20 cellular contexts compared by ENCODE assay signal in the genomic region with DNA sequence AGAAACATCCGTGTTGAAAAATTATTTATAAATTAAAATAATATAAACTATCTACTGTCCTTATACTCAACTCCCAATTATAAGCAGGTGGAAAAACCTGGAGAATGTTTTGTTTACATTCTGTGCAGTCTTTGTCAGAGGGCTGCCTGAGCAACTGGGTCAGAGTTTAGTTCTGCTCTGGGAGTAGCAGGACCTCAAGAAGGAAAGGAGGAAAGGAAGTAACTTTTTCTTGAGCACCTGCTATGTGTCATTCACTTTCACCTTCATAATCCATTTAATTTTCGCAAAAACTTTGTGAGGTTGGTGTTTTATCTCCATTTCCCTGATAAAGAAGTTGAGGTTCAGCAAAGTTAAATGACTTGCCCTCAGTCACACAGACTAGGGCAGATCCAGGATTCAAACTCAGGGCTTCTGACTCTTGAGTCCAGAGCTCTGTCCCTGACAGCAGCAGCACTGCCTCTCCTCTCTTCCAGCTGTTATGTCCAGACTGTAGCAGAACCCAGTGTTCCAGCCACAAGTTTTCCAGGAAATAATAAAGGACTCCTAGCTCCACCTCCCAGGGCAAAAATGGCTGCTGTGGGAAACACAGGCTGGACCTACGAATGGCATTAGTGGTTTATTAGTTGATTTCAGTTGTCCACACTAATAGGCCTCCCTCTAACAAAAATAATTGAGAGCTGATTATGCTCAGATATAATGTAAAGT. TPM values are rescaled to one million over a fixed set of nuclear protein-coding genes. Genes with fewer than 3 reads are reported as not detected.
DNase-seq lines count a peak whose midpoint lies in the region; ATAC-seq and TF ChIP-seq lines count a peak whose summit lies in the region.
"Had no signal": no experiment of that assay in that cellular context is flagged by ENCODE, and none has a peak within 500 bp of the region (broad histone marks: within the 10 kb centered on the region; RNA-seq: fewer than 3 reads in every experiment).

No MANE protein-coding gene starts in this region.

- peaks cover 51% of the 10 kb centered on the region for H3K36me3 ChIP-seq in CD8-positive, alpha-beta T cell (ENCODE audit: insufficient read depth, low read length)
- H3K36me3 ChIP-seq in mucosa of rectum (ENCODE audit: control insufficient read depth in 2 of 2, insufficient read depth in 2 of 2, low read length in 2 of 2) (no peaks in the 10 kb centered on the region), right lobe of liver (no peaks in the 10 kb centered on the region)
- H3K36me3 ChIP-seq: upper lobe of left lung, WERI-Rb-1 had no signal

- no peak for DNase-seq in CD8-positive, alpha-beta T cell
- DNase-seq in HT-29 (ENCODE audit: low spot score) (peak; percentile 40), right lobe of liver (no peak), NCI-H1417 treated with DMSO at 0.1 percent for 48 hours (lab: John Stamatoyannopoulos, UW) (no peak), immature natural killer cell (no peak)
- no peak for DNase-seq in activated T-helper 2 cell treated with anti-CD3 and anti-CD28 coated beads, Interferon-gamma antibody, Interleukin-2, Interleukin-4, amounts not matched to agents 10 μg/mL and 5 μg/mL and 100 μg/mL, durations not matched to agents 14 hours and 24 hours and 36 hours (ENCODE audit: low spot score)
- DNase-seq: GM23248; Kasumi-1; mammary epithelial cell; NCI-H1105 treated with DMSO at 0.1 percent for 48 hours; NCI-H524 treated with DMSO at 0.1 percent for 48 hours; SHP77 treated with DMSO at 0.1 percent for 48 hours; stimulated activated CD4-positive, alpha-beta T cell treated with anti-CD3 and anti-CD28 coated beads, Interleukin-1b, Interleukin-23, amount 100 ng/mL, for 48 hours; stimulated activated naive CD4-positive, alpha-beta T cell treated with Interleukin-2 at 50 U/mL for 16 hours; upper lobe of left lung; WERI-Rb-1 had no signal

- POLR2A ChIA-PET in CD8-positive, alpha-beta T cell (lab: Charles Lee), result interaction anchor here (0.6 to 13.9 kb wide), 5 partner anchors 15 to 559 kb away, joined by 3 to 336 read pairs (median 4); partner anchors contain the start of genes CD3D, CD3G and UBE4A

- no peak overlapping the region for H3K27ac ChIP-seq in CD8-positive, alpha-beta T cell (ENCODE audit: low read depth, low read length)
- H3K27ac ChIP-seq in mucosa of rectum (ENCODE audit: low read depth in 2 of 2, low read length in 2 of 2) (peak overlapping the region; percentile 29 to 45), right lobe of liver (no peak overlapping the region)
- H3K27ac ChIP-seq: GM23248, upper lobe of left lung, WERI-Rb-1 had no signal

- no peaks in the 10 kb centered on the region for H3K27me3 ChIP-seq in CD8-positive, alpha-beta T cell (ENCODE audit: insufficient read depth, low read length)
- H3K27me3 ChIP-seq in mucosa of rectum (ENCODE audit: control insufficient read depth in 2 of 2, insufficient read depth in 2 of 2, low read length in 2 of 2), result no peaks in the 10 kb centered on the region
- H3K27me3 ChIP-seq in right lobe of liver, result no peaks in the 10 kb centered on the region
- H3K27me3 ChIP-seq: upper lobe of left lung had no signal

- H3K27ac Mint-ChIP-seq in CD8-positive, alpha-beta T cell, result peak overlapping the region; percentile 81
- H3K27ac Mint-ChIP-seq in activated T-helper 2 cell treated with anti-CD3 and anti-CD28 coated beads, Interferon-gamma antibody, Interleukin-2, Interleukin-4, amounts not matched to agents 10 μg/mL and 5 μg/mL and 100 μg/mL, durations not matched to agents 14 hours and 24 hours and 36 hours, result peak overlapping the region; percentile 35
- H3K27ac Mint-ChIP-seq in immature natural killer cell, result peak overlapping the region in 3 of 6 donors; percentile 19 to 86 (median 39)
- H3K27ac Mint-ChIP-seq: nephron; T-helper 1 cell treated with Interleukin-12 subunit alpha and Interleukin-12 subunit beta and Interleukin-4 antibody, amounts not matched to agents 30 μg/mL and 1 μg/mL, for 36 hours had no signal

- no peak overlapping the region for H3K4me3 ChIP-seq in CD8-positive, alpha-beta T cell (ENCODE audit: low read depth, low read length)
- H3K4me3 ChIP-seq in mucosa of rectum (ENCODE audit: low read length in 2 of 2), result no peak overlapping the region
- no peak overlapping the region for H3K4me3 ChIP-seq in right lobe of liver
- H3K4me3 ChIP-seq: GM23248, upper lobe of left lung had no signal

- intact Hi-C loops in CD8-positive, alpha-beta T cell (cut with DNase I, micrococcal nuclease), result loop anchor here in 1 of 2 experiments (2.0 kb wide), 1 partner anchor 14 kb away; no protein-coding TSS in a partner anchor
- intact Hi-C loops in activated T-helper 2 cell treated with anti-CD3 and anti-CD28 coated beads, Interferon-gamma antibody, Interleukin-2, Interleukin-4, amounts not matched to agents 10 μg/mL and 5 μg/mL and 100 μg/mL, durations not matched to agents 14 hours and 24 hours and 36 hours (cut with micrococcal nuclease), result loop anchor here (2.0 kb wide), 1 partner anchor 14 kb away; no protein-coding TSS in a partner anchor
- intact Hi-C loops in right lobe of liver (cut with DNase I), result no loop called here

- peaks cover 92% of the 10 kb centered on the region for H3K4me1 Mint-ChIP-seq in CD8-positive, alpha-beta T cell (ENCODE audit: low read depth)
- H3K4me1 Mint-ChIP-seq in activated T-helper 2 cell treated with anti-CD3 and anti-CD28 coated beads, Interferon-gamma antibody, Interleukin-2, Interleukin-4, amounts not matched to agents 10 μg/mL and 5 μg/mL and 100 μg/mL, durations not matched to agents 14 hours and 24 hours and 36 hours (ENCODE audit: low read depth), result peaks cover 75% of the 10 kb centered on the region
- peaks cover 69 to 97% of the 10 kb centered on the region in 2 donors for H3K4me1 Mint-ChIP-seq in immature natural killer cell

- H3K4me3 Mint-ChIP-seq in CD8-positive, alpha-beta T cell, result peak overlapping the region; percentile 26
- H3K4me3 Mint-ChIP-seq in activated T-helper 2 cell treated with anti-CD3 and anti-CD28 coated beads, Interferon-gamma antibody, Interleukin-2, Interleukin-4, amounts not matched to agents 10 μg/mL and 5 μg/mL and 100 μg/mL, durations not matched to agents 14 hours and 24 hours and 36 hours (ENCODE audit: low read depth), result no peak overlapping the region
- peak overlapping the region in 1 of 5 donors; percentile 29 for H3K4me3 Mint-ChIP-seq in immature natural killer cell
- H3K4me3 Mint-ChIP-seq: nephron had no signal

- H3K9ac ChIP-seq in mucosa of rectum (ENCODE audit: low read depth in 1 of 2, low read length in 2 of 2), result peak overlapping the region in 1 of 2 donors; percentile 29
- H3K9ac ChIP-seq: GM23248 had no signal

- H3K9me3 ChIP-seq in CD8-positive, alpha-beta T cell (ENCODE audit: low read length), result no peaks in the 10 kb centered on the region
- H3K9me3 ChIP-seq in mucosa of rectum (ENCODE audit: control insufficient read depth in 2 of 2, low read length in 2 of 2) (no peaks in the 10 kb centered on the region), right lobe of liver (no peaks in the 10 kb centered on the region)
- H3K9me3 ChIP-seq: upper lobe of left lung had no signal

- TF ChIP-seq POLR2A in right lobe of liver (IDR thresholded peaks at IDR 0.05), result no peak

- H3K27me3 Mint-ChIP-seq in CD8-positive, alpha-beta T cell (ENCODE audit: low read depth), result no peaks in the 10 kb centered on the region
- no peaks in the 10 kb centered on the region for H3K27me3 Mint-ChIP-seq in activated T-helper 2 cell treated with anti-CD3 and anti-CD28 coated beads, Interferon-gamma antibody, Interleukin-2, Interleukin-4, amounts not matched to agents 10 μg/mL and 5 μg/mL and 100 μg/mL, durations not matched to agents 14 hours and 24 hours and 36 hours (ENCODE audit: low read depth)
- H3K27me3 Mint-ChIP-seq in immature natural killer cell (ENCODE audit: low read depth in 3 of 3), result peaks cover 2 to 4% (median 4%) of the 10 kb centered on the region in 3 donors

- no peak for TF ChIP-seq CTCF in CD8-positive, alpha-beta T cell (IDR thresholded peaks at IDR 0.05)
- no peak for TF ChIP-seq CTCF in right lobe of liver (IDR thresholded peaks at IDR 0.05)

- H3K4me1 ChIP-seq in CD8-positive, alpha-beta T cell (ENCODE audit: insufficient read depth, low read length), result peaks cover 90% of the 10 kb centered on the region
- H3K4me1 ChIP-seq in mucosa of rectum (ENCODE audit: control insufficient read depth in 2 of 2, insufficient read depth in 2 of 2, low read length in 2 of 2) (peaks cover 10 to 22% of the 10 kb centered on the region in 2 donors), right lobe of liver (peaks cover 0 to 5% (median 2%) of the 10 kb centered on the region in 4 donors)

- ATAC-seq in CD8-positive, alpha-beta T cell, result no peak
- ATAC-seq in right lobe of liver, result no peak

- 94% methylated on average over 3 of the region's 3 CpGs for WGBS in right lobe of liver (ENCODE audit: insufficient coverage, low coverage, low lambda C conversion rate, missing lambda C conversion rate)

- peaks cover 91% of the 10 kb centered on the region for H3K36me3 Mint-ChIP-seq in CD8-positive, alpha-beta T cell
- peaks cover 90% of the 10 kb centered on the region for H3K36me3 Mint-ChIP-seq in activated T-helper 2 cell treated with anti-CD3 and anti-CD28 coated beads, Interferon-gamma antibody, Interleukin-2, Interleukin-4, amounts not matched to agents 10 μg/mL and 5 μg/mL and 100 μg/mL, durations not matched to agents 14 hours and 24 hours and 36 hours (ENCODE audit: low read depth)
- peaks cover 9 to 52% (median 43%) of the 10 kb centered on the region in 3 donors for H3K36me3 Mint-ChIP-seq in immature natural killer cell

- no peaks in the 10 kb centered on the region for H3K9me3 Mint-ChIP-seq in CD8-positive, alpha-beta T cell
- H3K9me3 Mint-ChIP-seq in activated T-helper 2 cell treated with anti-CD3 and anti-CD28 coated beads, Interferon-gamma antibody, Interleukin-2, Interleukin-4, amounts not matched to agents 10 μg/mL and 5 μg/mL and 100 μg/mL, durations not matched to agents 14 hours and 24 hours and 36 hours, result peaks cover 3% of the 10 kb centered on the region
- peaks cover 0 to 2% (median 0%) of the 10 kb centered on the region in 6 donors for H3K9me3 Mint-ChIP-seq in immature natural killer cell
- H3K9me3 Mint-ChIP-seq: nephron had no signal

- CTCF ChIA-PET in CD8-positive, alpha-beta T cell (lab: Charles Lee), result interaction anchor here (0.8 to 2.2 kb wide), 6 partner anchors 10 to 112 kb away, joined by 3 to 14 read pairs (median 6); no protein-coding TSS in a partner anchor

RNA-seq across cellular contexts. Expression of gene CD3E, which starts 6.4 kb away (rescaled TPM):
- total RNA-seq in CD8-positive, alpha-beta T cell, result 100 to 1,000 TPM; 413 to 436 TPM
- not detected in 2 replicates for total RNA-seq in HT-29 (2014; rRNA removed; shearing (Covaris generic))
- 518 and 529 TPM in 2 replicates for total RNA-seq in activated T-helper 2 cell treated with anti-CD3 and anti-CD28 coated beads, Interferon-gamma antibody, Interleukin-2, Interleukin-4, amounts not matched to agents 10 μg/mL and 5 μg/mL and 100 μg/mL, durations not matched to agents 14 hours and 24 hours and 36 hours
- 1 to 10 TPM in 2 of 6 experiments, under 1 TPM in 4; 0.55 to 1.5 (median 0.90) TPM for total RNA-seq in right lobe of liver
- 100 to 1,000 TPM in 2 of 3 donors, 10 to 100 TPM in 1; 50.4 to 456 (median 296) TPM for polyA plus RNA-seq in immature natural killer cell
- total RNA-seq: fibroblast of villous mesenchyme, GM23248, mammary epithelial cell had no signal
- polyA plus RNA-seq: GM23248, mammary epithelial cell had no signal

RNA-seq across cellular contexts. Expression of gene CD3D, which starts 31.6 kb away (rescaled TPM):
- total RNA-seq in CD8-positive, alpha-beta T cell, result 100 to 1,000 TPM; 244 to 265 TPM
- total RNA-seq in HT-29 (2014; rRNA removed; shearing (Covaris generic)), result not detected in 2 replicates
- 386 and 400 TPM in 2 replicates for total RNA-seq in activated T-helper 2 cell treated with anti-CD3 and anti-CD28 coated beads, Interferon-gamma antibody, Interleukin-2, Interleukin-4, amounts not matched to agents 10 μg/mL and 5 μg/mL and 100 μg/mL, durations not matched to agents 14 hours and 24 hours and 36 hours
- total RNA-seq in right lobe of liver, result under 1 TPM in 4 of 6 experiments, not detected in 2; 0.64 to 0.98 (median 0.89) TPM
- 10 to 100 TPM; 19.8 to 97.2 (median 20.5) TPM for polyA plus RNA-seq in immature natural killer cell
- total RNA-seq: fibroblast of villous mesenchyme, GM23248, mammary epithelial cell had no signal
- polyA plus RNA-seq: GM23248, mammary epithelial cell had no signal

RNA-seq across cellular contexts. Expression of gene CD3G, which starts 33.2 kb away (rescaled TPM):
- 10 to 100 TPM; 88.8 to 98.6 TPM for total RNA-seq in CD8-positive, alpha-beta T cell
- not detected in 2 replicates for total RNA-seq in HT-29 (2014; rRNA removed; shearing (Covaris generic))
- 134 and 139 TPM in 2 replicates for total RNA-seq in activated T-helper 2 cell treated with anti-CD3 and anti-CD28 coated beads, Interferon-gamma antibody, Interleukin-2, Interleukin-4, amounts not matched to agents 10 μg/mL and 5 μg/mL and 100 μg/mL, durations not matched to agents 14 hours and 24 hours and 36 hours
- 1 to 10 TPM in 1 of 6 experiments, under 1 TPM in 5; 0.27 to 1.7 (median 0.36) TPM for total RNA-seq in right lobe of liver
- polyA plus RNA-seq in immature natural killer cell, result 10 to 100 TPM in 2 of 3 donors, 1 to 10 TPM in 1; 4.1 to 40.7 (median 10.8) TPM
- total RNA-seq: fibroblast of villous mesenchyme, GM23248, mammary epithelial cell had no signal
- polyA plus RNA-seq: GM23248, mammary epithelial cell had no signal

RNA-seq across cellular contexts. Expression of gene MPZL2, which starts 46.8 kb away (rescaled TPM):
- 1 to 10 TPM; 1.2 to 1.4 TPM for total RNA-seq in CD8-positive, alpha-beta T cell
- total RNA-seq in HT-29 (2014; rRNA removed; shearing (Covaris generic)), result 24.3 and 30.4 TPM in 2 replicates
- 13.9 and 14.6 TPM in 2 replicates for total RNA-seq in activated T-helper 2 cell treated with anti-CD3 and anti-CD28 coated beads, Interferon-gamma antibody, Interleukin-2, Interleukin-4, amounts not matched to agents 10 μg/mL and 5 μg/mL and 100 μg/mL, durations not matched to agents 14 hours and 24 hours and 36 hours
- 10 to 100 TPM; 13.0 to 32.4 (median 21.2) TPM for total RNA-seq in right lobe of liver
- 1 to 10 TPM in 1 of 3 donors, under 1 TPM in 2; 0.17 to 1.5 (median 0.49) TPM for polyA plus RNA-seq in immature natural killer cell
- total RNA-seq: fibroblast of villous mesenchyme, GM23248 had no signal
- polyA plus RNA-seq: GM23248 had no signal

RNA-seq across cellular contexts. Expression of gene UBE4A, which starts 48.5 kb away (rescaled TPM):
- total RNA-seq in CD8-positive, alpha-beta T cell, result 10 to 100 TPM; 53.7 to 57.5 TPM
- total RNA-seq in HT-29 (2014; rRNA removed; shearing (Covaris generic)), result 23.6 and 24.1 TPM in 2 replicates
- total RNA-seq in activated T-helper 2 cell treated with anti-CD3 and anti-CD28 coated beads, Interferon-gamma antibody, Interleukin-2, Interleukin-4, amounts not matched to agents 10 μg/mL and 5 μg/mL and 100 μg/mL, durations not matched to agents 14 hours and 24 hours and 36 hours, result 41.2 and 44.1 TPM in 2 replicates
- total RNA-seq in right lobe of liver, result 10 to 100 TPM; 25.5 to 36.9 (median 28.5) TPM
- 10 to 100 TPM; 13.7 to 26.3 (median 14.1) TPM for polyA plus RNA-seq in immature natural killer cell

Comparison
In these comparisons a context has a peak if more than half of its experiments do, and no peak if none do; other contexts are left out.
1. H3K27ac ChIP-seq: peak in mucosa of rectum (2 of 2); none in CD8-positive, alpha-beta T cell (single experiment) and right lobe of liver (0 of 3).
2. RNA of gene CD3E, which starts 6.4 kb away (total RNA-seq): 518 to 529 TPM in activated T-helper 2 cell treated with anti-CD3 and anti-CD28 coated beads, Interferon-gamma antibody, Interleukin-2, Interleukin-4, amounts not matched to agents 10 μg/mL and 5 μg/mL and 100 μg/mL, durations not matched to agents 14 hours and 24 hours and 36 hours and 413 to 436 TPM in CD8-positive, alpha-beta T cell; 0.55 to 1.5 TPM in right lobe of liver and not detected in HT-29; every median in the first group is over 100 times any median in the second.
3. RNA of gene CD3D, which starts 31.6 kb away (total RNA-seq): 386 to 400 TPM in activated T-helper 2 cell treated with anti-CD3 and anti-CD28 coated beads, Interferon-gamma antibody, Interleukin-2, Interleukin-4, amounts not matched to agents 10 μg/mL and 5 μg/mL and 100 μg/mL, durations not matched to agents 14 hours and 24 hours and 36 hours and 244 to 265 TPM in CD8-positive, alpha-beta T cell; 0.64 to 0.98 TPM in right lobe of liver and not detected in HT-29; every median in the first group is over 100 times any median in the second.
4. RNA of gene CD3G, which starts 33.2 kb away (total RNA-seq): 134 to 139 TPM in activated T-helper 2 cell treated with anti-CD3 and anti-CD28 coated beads, Interferon-gamma antibody, Interleukin-2, Interleukin-4, amounts not matched to agents 10 μg/mL and 5 μg/mL and 100 μg/mL, durations not matched to agents 14 hours and 24 hours and 36 hours and 88.8 to 98.6 TPM in CD8-positive, alpha-beta T cell; 0.27 to 1.7 TPM in right lobe of liver and not detected in HT-29; every median in the first group is over 10 times any median in the second.